ENCODE assay signal across 8 cellular contexts in genomic region chr5:9546973-9547947, GRCh38. TPM values are rescaled to one million over a fixed set of nuclear protein-coding genes. Genes with fewer than 3 reads are reported as not detected.
A peak's percentile ranks its signal among the peaks of the same experiment; 100 is the strongest.
DNase-seq lines count a peak whose midpoint lies in the region.

No MANE protein-coding gene starts in this region.

- H3K36me3 ChIP-seq in adipocyte (ENCODE audit: control insufficient read depth, insufficient read depth, low read length, severe bottlenecking) (peaks cover 30% of the 10 kb centered on the region), rectal smooth muscle tissue (ENCODE audit: control insufficient read depth, insufficient read depth, low read length) (peaks cover 4% of the 10 kb centered on the region), SJCRH30 (no peaks in the 10 kb centered on the region)
- H3K36me3 ChIP-seq in effector memory CD4-positive, alpha-beta T cell (ENCODE audit: control insufficient read depth, insufficient read depth, low read length): no peaks in the 10 kb centered on the region

- DNase-seq in Daoy (ENCODE audit: low read depth) (peak; percentile 43), adipocyte (ENCODE audit: low read depth) (peak; percentile 76), hepatic stellate cell (ENCODE audit: low spot score) (peak; percentile 41), SJCRH30 (no peak), DMS53 (lab: John Stamatoyannopoulos, UW) (no peak)
- DNase-seq in activated T-cell treated with anti-CD3 and anti-CD28 coated beads, Interleukin-2, amount 50 U/mL, for 48 hours: no peak
- no peak for DNase-seq in effector memory CD4-positive, alpha-beta T cell

- H3K4me3 ChIP-seq in adipocyte (ENCODE audit: low read length) (peak overlapping the region; percentile 90), rectal smooth muscle tissue (ENCODE audit: low read length) (peak overlapping the region; percentile 68), SJCRH30 (no peak overlapping the region)
- no peak overlapping the region for H3K4me3 ChIP-seq in effector memory CD4-positive, alpha-beta T cell (ENCODE audit: insufficient read depth, low read depth, low read length, poor library complexity, severe bottlenecking)

- peak overlapping the region; percentile 83 for H3K27ac ChIP-seq in rectal smooth muscle tissue (ENCODE audit: low read depth, low read length)
- no peak overlapping the region for H3K27ac ChIP-seq in SJCRH30
- H3K27ac ChIP-seq in effector memory CD4-positive, alpha-beta T cell (ENCODE audit: insufficient read depth, low read length, poor library complexity, severe bottlenecking): no peak overlapping the region

- H3K27me3 ChIP-seq in adipocyte (replicated peaks; ENCODE audit: control insufficient read depth, insufficient read depth, low read length) (no peaks in the 10 kb centered on the region), rectal smooth muscle tissue (ENCODE audit: control insufficient read depth, insufficient read depth, low read length) (no peaks in the 10 kb centered on the region), SJCRH30 (no peaks in the 10 kb centered on the region)
- peaks cover 2% of the 10 kb centered on the region for H3K27me3 ChIP-seq in effector memory CD4-positive, alpha-beta T cell (replicated peaks; ENCODE audit: control insufficient read depth, insufficient read depth, low read length, poor library complexity, severe bottlenecking)

- H3K9ac ChIP-seq in adipocyte (ENCODE audit: low read length): peak overlapping the region; percentile 88
- H3K9ac ChIP-seq in rectal smooth muscle tissue (ENCODE audit: low read length): peak overlapping the region; percentile 61

- H3K9me3 ChIP-seq in adipocyte (ENCODE audit: control insufficient read depth, low read length) (no peaks in the 10 kb centered on the region), SJCRH30 (replicated peaks) (no peaks in the 10 kb centered on the region)
- no peaks in the 10 kb centered on the region for H3K9me3 ChIP-seq in effector memory CD4-positive, alpha-beta T cell (ENCODE audit: control insufficient read depth, low read length)

- peaks cover 27% of the 10 kb centered on the region for H3K4me1 ChIP-seq in adipocyte (ENCODE audit: control insufficient read depth, insufficient read depth, low read length)
- peaks cover 9% of the 10 kb centered on the region for H3K4me1 ChIP-seq in rectal smooth muscle tissue (ENCODE audit: control insufficient read depth, insufficient read depth, low read length)
- H3K4me1 ChIP-seq in SJCRH30: no peaks in the 10 kb centered on the region
- peaks cover 12% of the 10 kb centered on the region for H3K4me1 ChIP-seq in effector memory CD4-positive, alpha-beta T cell (ENCODE audit: control insufficient read depth, insufficient read depth, low read length, poor library complexity, severe bottlenecking)

RNA-seq across cellular contexts. Expression of gene SEMA5A, which starts 1.4 kb away (rescaled TPM):
- 0.21 and 0.23 TPM in 2 replicates for total RNA-seq in Daoy (2014; rRNA removed; shearing (Covaris generic))
- total RNA-seq in SJCRH30 (2014; rRNA removed; shearing (Covaris generic)): not detected in 2 replicates

Comparison
In these comparisons a context has a peak if more than half of its experiments do, and no peak if none do; other contexts are left out.
1. DNase-seq: peak in Daoy (single experiment), adipocyte (single experiment) and hepatic stellate cell (single experiment); none in SJCRH30 (0 of 2), activated T-cell treated with anti-CD3 and anti-CD28 coated beads, Interleukin-2, amount 50 U/mL, for 48 hours (0 of 2), effector memory CD4-positive, alpha-beta T cell (0 of 3) and DMS53 (single experiment).
2. H3K4me3 ChIP-seq: peak in adipocyte (single experiment) and rectal smooth muscle tissue (single experiment); none in SJCRH30 (single experiment) and effector memory CD4-positive, alpha-beta T cell (single experiment).